36 cellular contexts compared by ENCODE assay signal in genomic region chr4:164134388-164134787, GRCh38.
"Had no signal": no experiment of that assay in that cellular context is flagged by ENCODE, and none has a peak within 500 bp of the region (broad histone marks: within the 10 kb centered on the region; RNA-seq: fewer than 3 reads in every experiment).

No MANE protein-coding gene starts in this region.

- H3K27ac Mint-ChIP-seq: activated B cell treated with CpG ODN at 0.5 μM for 24 hours; activated CD4-positive, alpha-beta memory T cell treated with anti-CD3 and anti-CD28 coated beads for 36 hours; activated CD4-positive, alpha-beta T cell treated with anti-CD3 and anti-CD28 coated beads, Interleukin-2, amount 10 ng/mL, durations not matched to agents 24 days and 14 days; activated CD8-positive, alpha-beta memory T cell treated with anti-CD3 and anti-CD28 coated beads, Interleukin-2, amount 10 ng/mL, durations not matched to agents 7 days and 5 days; activated CD8-positive, alpha-beta T cell treated with anti-CD3 and anti-CD28 coated beads, Interleukin-2, amount 10 ng/mL, durations not matched to agents 7 days and 5 days; activated naive CD4-positive, alpha-beta T cell treated with anti-CD3 and anti-CD28 coated beads, Interleukin-2, amount 10 ng/mL, durations not matched to agents 7 days and 5 days; activated naive CD4-positive, alpha-beta T cell treated with anti-CD3 and anti-CD28 coated beads, Interleukin-2, amount 50 U/mL, for 24 hours; activated naive CD8-positive, alpha-beta T cell; activated naive CD8-positive, alpha-beta T cell treated with anti-CD3 and anti-CD28 coated beads, Interleukin-2, amount 10 ng/mL, durations not matched to agents 7 days and 5 days; activated naive CD8-positive, alpha-beta T cell treated with anti-CD3 and anti-CD28 coated beads, Interleukin-2, amount 50 U/mL, for 24 hours; activated T-cell treated with anti-CD3 and anti-CD28 coated beads, Interleukin-2, amount 50 U/mL, for 24 hours; activated T-helper 2 cell treated with anti-CD3 and anti-CD28 coated beads, Interferon-gamma antibody, Interleukin-2, Interleukin-4, amounts not matched to agents 10 μg/mL and 5 μg/mL and 100 μg/mL, durations not matched to agents 14 hours and 24 hours and 36 hours; T-helper 1 cell treated with Interleukin-12 subunit alpha and Interleukin-12 subunit beta and Interleukin-4 antibody, amounts not matched to agents 30 μg/mL and 1 μg/mL, for 36 hours; T-helper 2 cell treated with Interferon-gamma antibody and Interleukin-4, amounts not matched to agents 5 μg/mL and 100 μg/mL, for 36 hours had no signal

- FAIRE-seq: TTC549 had no signal

- H3K9me3 Mint-ChIP-seq: activated B cell treated with CpG ODN at 0.5 μM for 24 hours; activated CD4-positive, alpha-beta memory T cell treated with anti-CD3 and anti-CD28 coated beads for 36 hours; activated CD4-positive, alpha-beta T cell treated with anti-CD3 and anti-CD28 coated beads, Interleukin-2, amount 10 ng/mL, durations not matched to agents 24 days and 14 days; activated naive CD4-positive, alpha-beta T cell treated with anti-CD3 and anti-CD28 coated beads, Interleukin-2, amount 10 ng/mL, durations not matched to agents 7 days and 5 days; activated naive CD4-positive, alpha-beta T cell treated with anti-CD3 and anti-CD28 coated beads, Interleukin-2, amount 50 U/mL, for 24 hours; activated naive CD8-positive, alpha-beta T cell treated with anti-CD3 and anti-CD28 coated beads, Interleukin-2, amount 10 ng/mL, durations not matched to agents 7 days and 5 days; activated naive CD8-positive, alpha-beta T cell treated with anti-CD3 and anti-CD28 coated beads, Interleukin-2, amount 50 U/mL, for 24 hours; activated T-helper 2 cell treated with anti-CD3 and anti-CD28 coated beads, Interferon-gamma antibody, Interleukin-2, Interleukin-4, amounts not matched to agents 10 μg/mL and 5 μg/mL and 100 μg/mL, durations not matched to agents 14 hours and 24 hours and 36 hours; T-helper 1 cell treated with Interleukin-12 subunit alpha and Interleukin-12 subunit beta and Interleukin-4 antibody, amounts not matched to agents 30 μg/mL and 1 μg/mL, for 36 hours; T-helper 2 cell treated with Interferon-gamma antibody and Interleukin-4, amounts not matched to agents 5 μg/mL and 100 μg/mL, for 36 hours had no signal

- H3K9me3 ChIP-seq: ascending aorta, body of pancreas, breast epithelium had no signal

- H3K27ac ChIP-seq: ascending aorta, body of pancreas, brain microvascular endothelial cell, breast epithelium, VCaP had no signal

- H3K4me1 ChIP-seq: ascending aorta, body of pancreas, breast epithelium had no signal

- DNase-seq: activated B cell treated with CpG ODN at 0.5 μM for 24 hours; activated CD4-positive, alpha-beta memory T cell treated with anti-CD3 and anti-CD28 coated beads for 36 hours; activated CD4-positive, alpha-beta T cell treated with anti-CD3 and anti-CD28 coated beads for 4 hours; activated CD4-positive, alpha-beta T cell treated with anti-CD3 and anti-CD28 coated beads, Interleukin-2, amount 10 ng/mL, durations not matched to agents 24 days and 14 days; activated CD4-positive, alpha-beta T cell treated with anti-CD3 and anti-CD28 coated beads, Interleukin-2, amount 50 U/mL, for 1 hour; activated CD4-positive, alpha-beta T cell treated with anti-CD3 and anti-CD28 coated beads, Interleukin-2, amount 50 U/mL, for 4 hours; activated CD4-positive, CD25-positive, alpha-beta regulatory T cell treated with anti-CD3 and anti-CD28 coated beads, Interleukin-2, amount 50 U/mL, for 72 hours; activated CD8-positive, alpha-beta memory T cell treated with anti-CD3 and anti-CD28 coated beads for 24 hours; activated CD8-positive, alpha-beta memory T cell treated with anti-CD3 and anti-CD28 coated beads, Interleukin-2, amount 10 ng/mL, durations not matched to agents 7 days and 5 days; activated CD8-positive, alpha-beta memory T cell treated with anti-CD3 and anti-CD28 coated beads, Interleukin-2, amount 50 U/mL, for 48 hours; activated CD8-positive, alpha-beta T cell treated with anti-CD3 and anti-CD28 coated beads, Interleukin-2, amount 10 ng/mL, durations not matched to agents 7 days and 5 days; activated effector memory CD4-positive, alpha-beta T cell treated with Interleukin-2 at 50 U/mL for 16 hours; activated gamma-delta T cell; activated naive CD4-positive, alpha-beta T cell treated with anti-CD3 and anti-CD28 coated beads, Interleukin-2, amount 10 ng/mL, durations not matched to agents 7 days and 5 days; activated naive CD4-positive, alpha-beta T cell treated with Interleukin-2 at 50 U/mL for 16 hours; activated naive CD8-positive, alpha-beta T cell treated with anti-CD3 and anti-CD28 coated beads, Interleukin-2, amount 10 ng/mL, durations not matched to agents 7 days and 5 days; activated naive CD8-positive, alpha-beta T cell treated with anti-CD3 and anti-CD28 coated beads, Interleukin-2, amount 50 U/mL, for 24 hours; activated T-cell treated with anti-CD3 and anti-CD28 coated beads, Interleukin-2, amount 50 U/mL, for 24 hours; activated T-cell treated with anti-CD3 and anti-CD28 coated beads, Interleukin-2, amount 50 U/mL, for 48 hours; amygdala; anterior cingulate cortex; body of pancreas; brain microvascular endothelial cell; central memory CD4-positive, alpha-beta T cell; T-helper 1 cell; T-helper 2 cell; T-helper 9 cell had no signal

- H3K4me1 Mint-ChIP-seq: activated B cell treated with CpG ODN at 0.5 μM for 24 hours; activated CD4-positive, alpha-beta T cell treated with anti-CD3 and anti-CD28 coated beads, Interleukin-2, amount 10 ng/mL, durations not matched to agents 24 days and 14 days; activated CD8-positive, alpha-beta memory T cell treated with anti-CD3 and anti-CD28 coated beads, Interleukin-2, amount 10 ng/mL, durations not matched to agents 7 days and 5 days; activated naive CD4-positive, alpha-beta T cell treated with anti-CD3 and anti-CD28 coated beads, Interleukin-2, amount 10 ng/mL, durations not matched to agents 7 days and 5 days; activated naive CD4-positive, alpha-beta T cell treated with anti-CD3 and anti-CD28 coated beads, Interleukin-2, amount 50 U/mL, for 24 hours; activated naive CD8-positive, alpha-beta T cell treated with anti-CD3 and anti-CD28 coated beads, Interleukin-2, amount 10 ng/mL, durations not matched to agents 7 days and 5 days; activated naive CD8-positive, alpha-beta T cell treated with anti-CD3 and anti-CD28 coated beads, Interleukin-2, amount 50 U/mL, for 24 hours had no signal

- ATAC-seq: activated CD8-positive, alpha-beta memory T cell treated with anti-CD3 and anti-CD28 coated beads, Interleukin-2, amount 10 ng/mL, durations not matched to agents 7 days and 5 days; activated CD8-positive, alpha-beta T cell treated with anti-CD3 and anti-CD28 coated beads, Interleukin-2, amount 10 ng/mL, durations not matched to agents 7 days and 5 days; activated naive CD8-positive, alpha-beta T cell treated with anti-CD3 and anti-CD28 coated beads, Interleukin-2, amount 50 U/mL, for 24 hours; body of pancreas had no signal

- H3K36me3 Mint-ChIP-seq: activated CD4-positive, alpha-beta memory T cell treated with anti-CD3 and anti-CD28 coated beads for 36 hours; activated CD8-positive, alpha-beta memory T cell treated with anti-CD3 and anti-CD28 coated beads, Interleukin-2, amount 10 ng/mL, durations not matched to agents 7 days and 5 days; activated naive CD4-positive, alpha-beta T cell treated with anti-CD3 and anti-CD28 coated beads, Interleukin-2, amount 10 ng/mL, durations not matched to agents 7 days and 5 days; activated naive CD4-positive, alpha-beta T cell treated with anti-CD3 and anti-CD28 coated beads, Interleukin-2, amount 50 U/mL, for 24 hours; activated naive CD8-positive, alpha-beta T cell; activated naive CD8-positive, alpha-beta T cell treated with anti-CD3 and anti-CD28 coated beads, Interleukin-2, amount 10 ng/mL, durations not matched to agents 7 days and 5 days had no signal

- H3K4me3 Mint-ChIP-seq: activated B cell treated with CpG ODN at 0.5 μM for 24 hours; activated CD4-positive, alpha-beta memory T cell treated with anti-CD3 and anti-CD28 coated beads for 36 hours; activated CD4-positive, alpha-beta T cell treated with anti-CD3 and anti-CD28 coated beads, Interleukin-2, amount 10 ng/mL, durations not matched to agents 24 days and 14 days; activated CD8-positive, alpha-beta memory T cell treated with anti-CD3 and anti-CD28 coated beads, Interleukin-2, amount 10 ng/mL, durations not matched to agents 7 days and 5 days; activated CD8-positive, alpha-beta T cell treated with anti-CD3 and anti-CD28 coated beads, Interleukin-2, amount 10 ng/mL, durations not matched to agents 7 days and 5 days; activated naive CD4-positive, alpha-beta T cell treated with anti-CD3 and anti-CD28 coated beads, Interleukin-2, amount 10 ng/mL, durations not matched to agents 7 days and 5 days; activated naive CD4-positive, alpha-beta T cell treated with anti-CD3 and anti-CD28 coated beads, Interleukin-2, amount 50 U/mL, for 24 hours; activated naive CD8-positive, alpha-beta T cell; activated naive CD8-positive, alpha-beta T cell treated with anti-CD3 and anti-CD28 coated beads, Interleukin-2, amount 10 ng/mL, durations not matched to agents 7 days and 5 days; activated naive CD8-positive, alpha-beta T cell treated with anti-CD3 and anti-CD28 coated beads, Interleukin-2, amount 50 U/mL, for 24 hours; activated T-cell treated with anti-CD3 and anti-CD28 coated beads, Interleukin-2, amount 50 U/mL, for 24 hours; T-helper 1 cell treated with Interleukin-12 subunit alpha and Interleukin-12 subunit beta and Interleukin-4 antibody, amounts not matched to agents 30 μg/mL and 1 μg/mL, for 36 hours; T-helper 2 cell treated with Interferon-gamma antibody and Interleukin-4, amounts not matched to agents 5 μg/mL and 100 μg/mL, for 36 hours had no signal

- H3K36me3 ChIP-seq: ascending aorta, brain microvascular endothelial cell, breast epithelium had no signal

- H3K27me3 Mint-ChIP-seq: activated B cell treated with CpG ODN at 0.5 μM for 24 hours; activated CD4-positive, alpha-beta memory T cell treated with anti-CD3 and anti-CD28 coated beads for 36 hours; activated CD4-positive, alpha-beta T cell treated with anti-CD3 and anti-CD28 coated beads, Interleukin-2, amount 10 ng/mL, durations not matched to agents 24 days and 14 days; activated CD8-positive, alpha-beta memory T cell treated with anti-CD3 and anti-CD28 coated beads, Interleukin-2, amount 10 ng/mL, durations not matched to agents 7 days and 5 days; activated naive CD4-positive, alpha-beta T cell treated with anti-CD3 and anti-CD28 coated beads, Interleukin-2, amount 10 ng/mL, durations not matched to agents 7 days and 5 days; activated naive CD4-positive, alpha-beta T cell treated with anti-CD3 and anti-CD28 coated beads, Interleukin-2, amount 50 U/mL, for 24 hours; activated naive CD8-positive, alpha-beta T cell; activated naive CD8-positive, alpha-beta T cell treated with anti-CD3 and anti-CD28 coated beads, Interleukin-2, amount 10 ng/mL, durations not matched to agents 7 days and 5 days; activated naive CD8-positive, alpha-beta T cell treated with anti-CD3 and anti-CD28 coated beads, Interleukin-2, amount 50 U/mL, for 24 hours; activated T-cell treated with anti-CD3 and anti-CD28 coated beads, Interleukin-2, amount 50 U/mL, for 24 hours had no signal

- H3K4me3 ChIP-seq: ascending aorta, body of pancreas, breast epithelium had no signal

- H3K27me3 ChIP-seq: ascending aorta, body of pancreas, brain microvascular endothelial cell, breast epithelium had no signal
